ENCODE assay signal across 8 cellular contexts in the genomic region with DNA sequence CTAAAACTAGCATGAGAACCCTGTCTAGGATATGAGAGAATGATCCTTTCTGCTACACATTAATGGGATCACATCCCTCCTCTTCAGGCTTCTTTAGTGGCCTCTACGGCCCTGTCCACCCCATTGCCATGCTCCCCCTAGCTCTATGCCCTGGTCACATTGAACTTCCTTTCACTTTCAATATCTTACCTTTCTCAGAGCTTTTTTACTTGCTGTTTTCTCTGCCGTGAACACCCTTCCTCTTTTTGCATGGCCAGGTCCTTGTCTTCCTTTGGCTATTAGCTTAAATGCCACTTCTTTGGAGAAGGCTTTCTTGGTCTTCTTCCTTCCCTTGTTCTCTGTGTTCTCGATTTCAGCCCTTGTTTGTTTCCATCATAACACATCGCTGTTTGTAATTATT.
DNase-seq lines count a peak whose midpoint lies in the region; ATAC-seq and TF ChIP-seq lines count a peak whose summit lies in the region.

No MANE protein-coding gene starts in this region.

- TF ChIP-seq EP300 in transverse colon (IDR thresholded peaks at IDR 0.05; ENCODE audit: low read depth): no peak

- CTCF ChIA-PET in activated B cell treated with CpG ODN at 0.5 μM for 24 hours (lab: Charles Lee): interaction anchor here (1.3 to 8.2 kb wide), 3 partner anchors 11 to 533 kb away, joined by 4 to 54 read pairs (median 8); no protein-coding TSS in a partner anchor

- H3K36me3 ChIP-seq in transverse colon: no peaks in the 10 kb centered on the region

- no peaks in the 10 kb centered on the region for H3K27me3 ChIP-seq in transverse colon

- intact Hi-C loops in activated B cell treated with CpG ODN at 0.5 μM for 24 hours (cut with micrococcal nuclease): no loop called here
- intact Hi-C loops in transverse colon (cut with DNase I; ENCODE audit: low total_unique reads): loop anchor here (10.0 kb wide), 1 partner anchor 542 kb away; no protein-coding TSS in a partner anchor

- in situ Hi-C loops in transverse colon (cut with MboI; ENCODE audit: low pct_ligation_motif_present in 1 of 4, low pct_unique_long_range_greater_than_20kb in 1 of 4, low sequenced_read_pairs in 3 of 4): loop anchor here in 1 of 4 donors (10.0 kb wide), 1 partner anchor 542 kb away; no protein-coding TSS in a partner anchor

- peaks cover 28% of the 10 kb centered on the region for H3K4me1 Mint-ChIP-seq in activated B cell treated with CpG ODN at 0.5 μM for 24 hours

- H3K9me3 ChIP-seq in transverse colon: no peaks in the 10 kb centered on the region

- no peak for TF ChIP-seq CTCF in AG10803 (conservative IDR thresholded peaks at IDR 0.05; ENCODE audit: low read length)
- no peak for TF ChIP-seq CTCF in activated B cell treated with CpG ODN at 0.5 μM for 24 hours (IDR thresholded peaks at IDR 0.05)
- no peak for TF ChIP-seq CTCF in transverse colon (IDR thresholded peaks at IDR 0.05)

- H3K36me3 Mint-ChIP-seq in activated B cell treated with CpG ODN at 0.5 μM for 24 hours (ENCODE audit: low read depth): no peaks in the 10 kb centered on the region

- DNase-seq in AG10803 (ENCODE audit: low read depth): no peak
- no peak for DNase-seq in activated B cell treated with CpG ODN at 0.5 μM for 24 hours
- DNase-seq in transverse colon: no peak
- DNase-seq in NCI-H128 (lab: John Stamatoyannopoulos, UW; ENCODE audit: unreplicated experiment): no peak
- no peak for DNase-seq in anterior cingulate cortex (lab: John Stamatoyannopoulos, UW)
- no peak for DNase-seq in RKO (ENCODE audit: low spot score)

- POLR2A ChIA-PET in activated B cell treated with CpG ODN at 0.5 μM for 24 hours (lab: Charles Lee): interaction anchor here (1.9 kb wide), 1 partner anchor 139 kb away, joined by 11 read pairs; a partner anchor contains a TSS

- peak overlapping the region; percentile 76 for H3K27ac Mint-ChIP-seq in activated B cell treated with CpG ODN at 0.5 μM for 24 hours

- H3K4me1 ChIP-seq in transverse colon: peaks cover 0 to 20% (median 7%) of the 10 kb centered on the region in 4 donors

- WGBS in transverse colon (ENCODE audit: low coverage in 1 of 2), 2 donors: 54 to 57% methylated on average over 4 of the region's 4 CpGs

- H3K4me3 ChIP-seq in AG10803 (ENCODE audit: low read length) (peak overlapping the region; percentile 15; the same call in 1 of the 2 replicates), transverse colon (peak overlapping the region in 1 of 4 donors; percentile 21)

- H3K9me3 Mint-ChIP-seq in activated B cell treated with CpG ODN at 0.5 μM for 24 hours: no peaks in the 10 kb centered on the region

- H3K27me3 Mint-ChIP-seq in activated B cell treated with CpG ODN at 0.5 μM for 24 hours: peaks cover 2% of the 10 kb centered on the region

- H3K4me3 Mint-ChIP-seq in activated B cell treated with CpG ODN at 0.5 μM for 24 hours: peak overlapping the region; percentile 48

- H3K27ac ChIP-seq in transverse colon: peak overlapping the region in 3 of 4 donors; percentile 22 to 49 (median 44)

- no peak for TF ChIP-seq POLR2A in transverse colon (IDR thresholded peaks at IDR 0.05)

- ATAC-seq in GM19043 (IDR thresholded peaks at IDR 0.05; ENCODE audit: low read depth, unreplicated experiment) (peak; percentile 69), HG03103 (IDR thresholded peaks at IDR 0.05; ENCODE audit: low read depth, unreplicated experiment) (peak; percentile 74), activated B cell treated with CpG ODN at 0.5 μM for 24 hours (ENCODE audit: low read depth) (peak; percentile 82)
